5 cellular contexts compared by ENCODE assay signal in the genomic region with DNA sequence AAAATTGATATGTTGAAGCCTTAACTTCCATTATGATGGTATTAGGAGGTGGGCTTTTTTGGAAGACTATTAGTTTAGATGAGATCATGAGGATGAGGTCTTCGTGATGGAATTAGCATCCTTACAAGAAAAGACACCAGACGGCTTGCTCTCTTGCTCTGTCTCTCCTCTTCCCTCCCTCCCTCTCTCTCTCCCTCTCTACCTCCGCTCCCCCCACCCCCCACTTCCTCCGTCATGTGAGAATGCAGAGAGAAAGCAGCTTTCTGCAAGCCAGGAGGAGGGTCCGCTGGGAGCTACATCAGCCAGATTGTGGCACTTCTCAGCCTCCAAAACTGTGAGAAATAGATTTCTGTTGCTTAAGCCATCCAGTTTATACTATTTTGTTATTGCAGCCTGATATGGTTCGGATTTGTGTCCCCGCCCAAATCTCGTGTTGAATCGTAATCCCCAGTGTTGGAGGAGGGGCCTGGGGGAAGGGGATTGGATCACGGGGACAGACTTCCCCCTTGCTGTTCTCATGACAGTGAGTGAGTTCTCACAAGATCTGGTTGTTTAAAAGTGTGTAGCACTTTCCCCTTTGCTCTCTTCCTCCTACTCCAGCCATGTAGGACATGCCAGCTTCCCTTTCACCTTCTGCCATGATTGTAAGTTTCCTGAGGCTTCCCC.
A peak's percentile ranks its signal among the peaks of the same experiment; 100 is the strongest.
DNase-seq lines count a peak whose midpoint lies in the region; ATAC-seq, FAIRE-seq and TF ChIP-seq lines count a peak whose summit lies in the region.
"Not testable (repeated sequence)": the region's sequence is repeated elsewhere in the genome, so short reads cannot be mapped to it uniquely, and the experiment has no call there.

No MANE protein-coding gene starts in this region.

- not testable (repeated sequence) for DNase-seq in GM23338 (ENCODE audit: low spot score); WTC11 (ENCODE audit: low spot score); K562 (ENCODE audit: extremely low read depth in 1 of 4, low spot score in 3 of 4)
- peak; percentile 22 for DNase-seq in WERI-Rb-1
- DNase-seq in activated naive CD4-positive, alpha-beta T cell treated with anti-CD3 and anti-CD28 coated beads for 36 hours = peak; percentile 4

- not testable (repeated sequence) for H3K27me3 ChIP-seq in GM23338 (ENCODE audit: insufficient read depth); WERI-Rb-1 (ENCODE audit: insufficient read depth, low read depth, severe bottlenecking); K562 (ENCODE audit: control insufficient read depth in 2 of 2, insufficient read depth in 2 of 2, low read length in 2 of 2)

- not testable (repeated sequence) for H3K36me3 Mint-ChIP-seq in GM23338 (ENCODE audit: low read depth); WTC11; activated naive CD4-positive, alpha-beta T cell treated with anti-CD3 and anti-CD28 coated beads for 36 hours (ENCODE audit: low read depth)

- H3K27me3 Mint-ChIP-seq in GM23338 (ENCODE audit: insufficient read depth, low read depth, poor library complexity); WTC11 (ENCODE audit: low read depth); activated naive CD4-positive, alpha-beta T cell treated with anti-CD3 and anti-CD28 coated beads for 36 hours (ENCODE audit: low read depth): not testable (repeated sequence)

- CTCF ChIA-PET in WTC11 (lab: Charles Lee); activated naive CD4-positive, alpha-beta T cell treated with anti-CD3 and anti-CD28 coated beads for 36 hours (lab: Charles Lee); K562 (lab: Yijun Ruan, JAX; ENCODE audit: low intra/inter-chr PET ratio): not testable (repeated sequence)

- not testable (repeated sequence) for TF ChIP-seq POLR2A in K562 (conservative IDR thresholded peaks at IDR 0.05)

- not testable (repeated sequence) for H3K79me2 ChIP-seq in GM23338 (replicated peaks; ENCODE audit: insufficient read depth); K562 (ENCODE audit: control insufficient read depth, insufficient read depth, low read length)

- not testable (repeated sequence) for H3K9ac ChIP-seq in K562 (ENCODE audit: insufficient read depth in 1 of 2, low read depth in 2 of 2, low read length in 2 of 2)

- H3K4me3 Mint-ChIP-seq in GM23338 (0 out of 3 replicates have a peak overlapping the region, but pooled peaks have one; percentile 50), WTC11 (peak overlapping the region; percentile 33; the same call in 1 of the 2 replicates)
- H3K4me3 Mint-ChIP-seq in activated naive CD4-positive, alpha-beta T cell treated with anti-CD3 and anti-CD28 coated beads for 36 hours = not testable (repeated sequence)

- not testable (repeated sequence) for H3K4me1 Mint-ChIP-seq in GM23338; WTC11; activated naive CD4-positive, alpha-beta T cell treated with anti-CD3 and anti-CD28 coated beads for 36 hours (ENCODE audit: low read depth)

- not testable (repeated sequence) for TF ChIP-seq RAD21 in K562 (CRISPR knock-in tag; conservative IDR thresholded peaks at IDR 0.05 in 1 of 2, IDR thresholded peaks at IDR 0.05 in 1 of 2)

- not testable (repeated sequence) for H4K20me1 ChIP-seq in GM23338 (replicated peaks; ENCODE audit: insufficient read depth); K562 (replicated peaks; ENCODE audit: control insufficient read depth, insufficient read depth, low read length)

- not testable (repeated sequence) for H3K9me2 ChIP-seq in GM23338 (ENCODE audit: insufficient read depth)

- not testable (repeated sequence) for H3K9me3 Mint-ChIP-seq in GM23338; WTC11; activated naive CD4-positive, alpha-beta T cell treated with anti-CD3 and anti-CD28 coated beads for 36 hours

- H2AFZ ChIP-seq in GM23338; K562 (ENCODE audit: low read depth, low read length): not testable (repeated sequence)

- intact Hi-C loops in activated naive CD4-positive, alpha-beta T cell treated with anti-CD3 and anti-CD28 coated beads for 36 hours (cut with micrococcal nuclease); K562 (cut with micrococcal nuclease): not testable (repeated sequence)

- not testable (repeated sequence) for TF ChIP-seq CTCF in GM23338 (conservative IDR thresholded peaks at IDR 0.05; ENCODE audit: low read depth in 2 of 2); WERI-Rb-1 (IDR thresholded peaks at IDR 0.05; ENCODE audit: low read depth, low read length); WTC11 (IDR thresholded peaks at IDR 0.05); K562 (IDR thresholded peaks at IDR 0.05 in 2 of 3, conservative IDR thresholded peaks at IDR 0.05 in 1 of 3; ENCODE audit: insufficient read depth in 2 of 3, low read depth in 1 of 3, low read length in 3 of 3)

- H3F3A ChIP-seq in GM23338 (replicated peaks; ENCODE audit: low read depth) = not testable (repeated sequence)

- POLR2A ChIA-PET in WTC11 (lab: Charles Lee); K562 (lab: Yijun Ruan, JAX): not testable (repeated sequence)

- not testable (repeated sequence) for H3K9me3 ChIP-seq in WERI-Rb-1 (ENCODE audit: severe bottlenecking); K562 (replicated peaks; ENCODE audit: control insufficient read depth, insufficient read depth, low read depth, low read length)

- FAIRE-seq in K562 (lab: Jason Lieb, UNC) = not testable (repeated sequence)

- H3K4me2 ChIP-seq in GM23338 = peak overlapping the region; percentile 51; the same call in 1 of the 2 replicates
- not testable (repeated sequence) for H3K4me2 ChIP-seq in K562 (ENCODE audit: insufficient read depth, low read length)

- H3K4me3 ChIP-seq in GM23338; WERI-Rb-1 (ENCODE audit: low read depth, low read length); K562: not testable (repeated sequence)

- ATAC-seq in GM23338 (peak; percentile 96), WTC11 (peak; percentile 92), K562 (peak; percentile 75)

- BruUV-seq in K562 (replicated peaks; lab: Mats Ljungman, UMichigan) = not testable (repeated sequence)

- not testable (repeated sequence) for H3K27ac ChIP-seq in GM23338 (ENCODE audit: low read depth); WERI-Rb-1; K562 (ENCODE audit: extremely low read depth, low read depth, low read length)

- H3K27ac Mint-ChIP-seq in GM23338; WTC11; activated naive CD4-positive, alpha-beta T cell treated with anti-CD3 and anti-CD28 coated beads for 36 hours: not testable (repeated sequence)

- 17% methylated on average over 1 of the region's 10 CpGs for WGBS in K562 (ENCODE audit: insufficient coverage, low coverage, missing lambda C conversion rate)

- not testable (repeated sequence) for TF ChIP-seq EP300 in K562 (IDR thresholded peaks at IDR 0.05; ENCODE audit: low read length)

- not testable (repeated sequence) for H3K4me1 ChIP-seq in GM23338 (ENCODE audit: insufficient read depth); K562 (replicated peaks in 1 of 2; ENCODE audit: control insufficient read depth in 2 of 2, insufficient read depth in 2 of 2, low read length in 2 of 2)

- in situ Hi-C loops in K562 (cut with MboI) = not testable (repeated sequence)

- not testable (repeated sequence) for H3K36me3 ChIP-seq in GM23338 (ENCODE audit: insufficient read depth); WERI-Rb-1; K562 (ENCODE audit: control insufficient read depth, insufficient read depth, low read length)

- H3K9me1 ChIP-seq in K562 (ENCODE audit: control insufficient read depth, insufficient read depth, low read length) = not testable (repeated sequence)
